In genomic region chr3:74217467-74217866, GRCh38 we compare ENCODE assay signal across 2 cellular contexts.
TF ChIP-seq lines count a peak whose summit lies in the region.

No MANE protein-coding gene starts in this region.

TF ChIP-seq in A549, 52 proteins besides CTCF, POLR2A, EP300 and RAD21 (continued from another document):
- TF ChIP-seq MAFK (IDR thresholded peaks at IDR 0.05; ENCODE audit: partially characterized antibody), result peak; percentile 65

TF ChIP-seq in IMR-90, 13 proteins besides CTCF, POLR2A, EP300 and RAD21 (continued from another document):
- peak; percentile 87 for TF ChIP-seq MAFK (IDR thresholded peaks at IDR 0.05; ENCODE audit: low read depth, low read length)
